ENCODE assay signal across 28 cellular contexts in genomic region chr3:38544926-38545325, GRCh38.
"Had no signal": no experiment of that assay in that cellular context is flagged by ENCODE, and none has a peak within 500 bp of the region (broad histone marks: within the 10 kb centered on the region; RNA-seq: fewer than 3 reads in every experiment).

No MANE protein-coding gene starts in this region.

- H3K4me1 Mint-ChIP-seq: activated naive CD8-positive, alpha-beta T cell treated with anti-CD3 and anti-CD28 coated beads, Interleukin-2, amount 50 U/mL, for 24 hours; brain; memory B cell; naive thymus-derived CD4-positive, alpha-beta T cell; stimulated activated effector memory CD8-positive, alpha-beta T cell treated with anti-CD3 and anti-CD28 coated beads, Interleukin-12 subunit alpha, Interleukin-12 subunit beta, amount 100 ng/mL, for 72 hours; T-cell had no signal

- H3K9me3 ChIP-seq: mucosa of descending colon, ovary, prostate gland, stomach, suprapubic skin, tibial nerve, vagina had no signal

- H3K36me3 Mint-ChIP-seq: activated naive CD4-positive, alpha-beta T cell treated with anti-CD3 and anti-CD28 coated beads, Interleukin-2, amount 10 ng/mL, durations not matched to agents 7 days and 5 days; brain; memory B cell; T-cell had no signal

- H3K36me3 ChIP-seq: ovary, prostate gland, stomach, suprapubic skin, vagina, WERI-Rb-1 had no signal

- H3K4me3 ChIP-seq: mucosa of descending colon, ovary, prostate gland, skin epidermis, stomach, suprapubic skin, tibial nerve, vagina had no signal

- H3K27ac Mint-ChIP-seq: activated CD4-positive, alpha-beta T cell treated with anti-CD3 and anti-CD28 coated beads, Interleukin-2, amount 10 ng/mL, durations not matched to agents 7 days and 5 days; activated naive CD4-positive, alpha-beta T cell treated with anti-CD3 and anti-CD28 coated beads, Interleukin-2, amount 10 ng/mL, durations not matched to agents 7 days and 5 days; activated naive CD8-positive, alpha-beta T cell treated with anti-CD3 and anti-CD28 coated beads, Interleukin-2, amount 50 U/mL, for 24 hours; brain; memory B cell; naive thymus-derived CD4-positive, alpha-beta T cell; stimulated activated effector memory CD8-positive, alpha-beta T cell treated with anti-CD3 and anti-CD28 coated beads, Interleukin-12 subunit alpha, Interleukin-12 subunit beta, amount 100 ng/mL, for 72 hours; T-cell; T-helper 2 cell treated with Interferon-gamma antibody and Interleukin-4, amounts not matched to agents 5 μg/mL and 100 μg/mL, for 36 hours had no signal

- H3K4me3 Mint-ChIP-seq: activated CD4-positive, alpha-beta T cell treated with anti-CD3 and anti-CD28 coated beads, Interleukin-2, amount 10 ng/mL, durations not matched to agents 7 days and 5 days; activated naive CD4-positive, alpha-beta T cell treated with anti-CD3 and anti-CD28 coated beads, Interleukin-2, amount 10 ng/mL, durations not matched to agents 7 days and 5 days; activated naive CD8-positive, alpha-beta T cell treated with anti-CD3 and anti-CD28 coated beads, Interleukin-2, amount 50 U/mL, for 24 hours; brain; memory B cell; naive thymus-derived CD4-positive, alpha-beta T cell; stimulated activated effector memory CD8-positive, alpha-beta T cell treated with anti-CD3 and anti-CD28 coated beads, Interleukin-12 subunit alpha, Interleukin-12 subunit beta, amount 100 ng/mL, for 72 hours; T-cell; T-helper 2 cell treated with Interferon-gamma antibody and Interleukin-4, amounts not matched to agents 5 μg/mL and 100 μg/mL, for 36 hours had no signal

- H3K4me1 ChIP-seq: prostate gland, stomach, suprapubic skin, tibial nerve had no signal

- DNase-seq: activated CD4-positive, alpha-beta T cell treated with anti-CD3 and anti-CD28 coated beads, Interleukin-2, amount 10 ng/mL, durations not matched to agents 7 days and 5 days; activated CD4-positive, CD25-positive, alpha-beta regulatory T cell treated with anti-CD3 and anti-CD28 coated beads, Interleukin-2, amount 50 U/mL, for 72 hours; activated naive CD4-positive, alpha-beta T cell treated with anti-CD3 and anti-CD28 coated beads, Interleukin-2, amount 10 ng/mL, durations not matched to agents 7 days and 5 days; activated naive CD8-positive, alpha-beta T cell treated with anti-CD3 and anti-CD28 coated beads, Interleukin-2, amount 50 U/mL, for 24 hours; activated T-cell treated with anti-CD3 and anti-CD28 coated beads, Interleukin-2, amount 50 U/mL, for 48 hours; anterior cingulate cortex; central memory CD4-positive, alpha-beta T cell; effector memory CD4-positive, alpha-beta T cell; foreskin melanocyte; glutamatergic neuron; hypothalamus; mucosa of descending colon; naive thymus-derived CD4-positive, alpha-beta T cell; ovary; stimulated activated CD4-positive, alpha-beta T cell treated with anti-CD3 and anti-CD28 coated beads, Interleukin-2, amount 100 ng/mL, for 24 hours; stomach; T-cell; WERI-Rb-1 had no signal

- H3K27me3 ChIP-seq: ovary, stomach, suprapubic skin, tibial nerve, vagina had no signal

- H3K27me3 Mint-ChIP-seq: activated naive CD8-positive, alpha-beta T cell treated with anti-CD3 and anti-CD28 coated beads, Interleukin-2, amount 50 U/mL, for 24 hours; brain had no signal

- ATAC-seq: activated naive CD8-positive, alpha-beta T cell treated with anti-CD3 and anti-CD28 coated beads, Interleukin-2, amount 50 U/mL, for 24 hours; esophagus mucosa; mucosa of descending colon; naive thymus-derived CD4-positive, alpha-beta T cell; T-cell had no signal

- H3K9me3 Mint-ChIP-seq: activated CD4-positive, alpha-beta T cell treated with anti-CD3 and anti-CD28 coated beads, Interleukin-2, amount 10 ng/mL, durations not matched to agents 7 days and 5 days; activated naive CD4-positive, alpha-beta T cell treated with anti-CD3 and anti-CD28 coated beads, Interleukin-2, amount 10 ng/mL, durations not matched to agents 7 days and 5 days; activated naive CD8-positive, alpha-beta T cell treated with anti-CD3 and anti-CD28 coated beads, Interleukin-2, amount 50 U/mL, for 24 hours; brain; memory B cell; naive thymus-derived CD4-positive, alpha-beta T cell; stimulated activated effector memory CD8-positive, alpha-beta T cell treated with anti-CD3 and anti-CD28 coated beads, Interleukin-12 subunit alpha, Interleukin-12 subunit beta, amount 100 ng/mL, for 72 hours; T-cell; T-helper 2 cell treated with Interferon-gamma antibody and Interleukin-4, amounts not matched to agents 5 μg/mL and 100 μg/mL, for 36 hours had no signal

- H3K27ac ChIP-seq: ovary, prostate gland, skin epidermis, stomach, suprapubic skin, tibial nerve, vagina, WERI-Rb-1 had no signal
